In genomic region chr3:120280566-120280965, GRCh38 we compare ENCODE assay signal across 24 cellular contexts. TPM values are rescaled to one million over a fixed set of nuclear protein-coding genes. Genes with fewer than 3 reads are reported as not detected.
"Had no signal": no experiment of that assay in that cellular context is flagged by ENCODE, and none has a peak within 500 bp of the region (broad histone marks: within the 10 kb centered on the region; RNA-seq: fewer than 3 reads in every experiment).

No MANE protein-coding gene starts in this region.

- H3K9me3 Mint-ChIP-seq: activated naive CD4-positive, alpha-beta T cell treated with anti-CD3 and anti-CD28 coated beads for 36 hours; activated naive CD8-positive, alpha-beta T cell treated with anti-CD3 and anti-CD28 coated beads, Interleukin-2, amount 10 ng/mL, durations not matched to agents 7 days and 5 days; stimulated activated memory B cell treated with anti-CD40 and anti-IgM and Interleukin-4, amounts not matched to agents 10 μg/mL and 1 μg/mL and 100 μg/mL, for 72 hours had no signal

- H3K27ac ChIP-seq: colonic mucosa, dorsolateral prefrontal cortex, epithelial cell of prostate, gastroesophageal sphincter, heart left ventricle, lower lobe of right lung, stomach, suprapubic skin, tibial nerve had no signal

- H3K36me3 ChIP-seq: colonic mucosa, gastroesophageal sphincter, heart left ventricle, lower lobe of right lung, stomach, suprapubic skin, tibial nerve had no signal

- ATAC-seq: gastroesophageal sphincter; heart left ventricle; lower lobe of right lung; sciatic nerve; stimulated activated memory B cell treated with anti-CD40 and anti-IgM and Interleukin-4, amounts not matched to agents 10 μg/mL and 1 μg/mL and 100 μg/mL, for 72 hours had no signal

- H3K27ac Mint-ChIP-seq: activated naive CD4-positive, alpha-beta T cell treated with anti-CD3 and anti-CD28 coated beads for 36 hours; activated naive CD8-positive, alpha-beta T cell treated with anti-CD3 and anti-CD28 coated beads, Interleukin-2, amount 10 ng/mL, durations not matched to agents 7 days and 5 days; naive B cell; stimulated activated memory B cell treated with anti-CD40 and anti-IgM and Interleukin-4, amounts not matched to agents 10 μg/mL and 1 μg/mL and 100 μg/mL, for 72 hours had no signal

- H3K4me1 ChIP-seq: colonic mucosa had no signal

- H3K36me3 Mint-ChIP-seq: activated naive CD8-positive, alpha-beta T cell treated with anti-CD3 and anti-CD28 coated beads, Interleukin-2, amount 10 ng/mL, durations not matched to agents 7 days and 5 days; naive B cell; stimulated activated memory B cell treated with anti-CD40 and anti-IgM and Interleukin-4, amounts not matched to agents 10 μg/mL and 1 μg/mL and 100 μg/mL, for 72 hours had no signal

- H3K4me1 Mint-ChIP-seq: activated naive CD8-positive, alpha-beta T cell treated with anti-CD3 and anti-CD28 coated beads, Interleukin-2, amount 10 ng/mL, durations not matched to agents 7 days and 5 days; stimulated activated memory B cell treated with anti-CD40 and anti-IgM and Interleukin-4, amounts not matched to agents 10 μg/mL and 1 μg/mL and 100 μg/mL, for 72 hours had no signal

- H3K9me3 ChIP-seq: colonic mucosa, gastroesophageal sphincter, heart left ventricle, lower lobe of right lung, stomach, suprapubic skin, tibial nerve had no signal

- DNase-seq: activated CD4-positive, alpha-beta T cell treated with anti-CD3 and anti-CD28 coated beads for 4 hours; activated CD4-positive, alpha-beta T cell treated with anti-CD3 and anti-CD28 coated beads, Interleukin-2, amount 50 U/mL, for 48 hours; activated CD4-positive, CD25-positive, alpha-beta regulatory T cell; activated CD8-positive, alpha-beta memory T cell treated with anti-CD3 and anti-CD28 coated beads, Interleukin-2, amount 50 U/mL, for 48 hours; activated effector memory CD4-positive, alpha-beta T cell treated with Interleukin-2 at 50 U/mL for 16 hours; activated naive CD4-positive, alpha-beta T cell treated with anti-CD3 and anti-CD28 coated beads for 36 hours; activated naive CD8-positive, alpha-beta T cell treated with anti-CD3 and anti-CD28 coated beads, Interleukin-2, amount 10 ng/mL, durations not matched to agents 7 days and 5 days; activated T-cell treated with anti-CD3 and anti-CD28 coated beads, Interleukin-2, amount 50 U/mL, for 48 hours; amniotic stem cell; colonic mucosa; dorsolateral prefrontal cortex; heart left ventricle; islet precursor cell; lower lobe of right lung; naive B cell; occipital lobe; small intestine; stomach had no signal

- H3K27me3 ChIP-seq: gastroesophageal sphincter, tibial nerve had no signal

- H3K4me3 Mint-ChIP-seq: activated naive CD4-positive, alpha-beta T cell treated with anti-CD3 and anti-CD28 coated beads for 36 hours; activated naive CD8-positive, alpha-beta T cell treated with anti-CD3 and anti-CD28 coated beads, Interleukin-2, amount 10 ng/mL, durations not matched to agents 7 days and 5 days; naive B cell; stimulated activated memory B cell treated with anti-CD40 and anti-IgM and Interleukin-4, amounts not matched to agents 10 μg/mL and 1 μg/mL and 100 μg/mL, for 72 hours had no signal

- H3K4me3 ChIP-seq: colonic mucosa, dorsolateral prefrontal cortex, gastroesophageal sphincter, heart left ventricle, lower lobe of right lung, stomach, suprapubic skin, tibial nerve had no signal

RNA-seq across cellular contexts. Expression of gene GPR156, which starts 4.5 kb away (rescaled TPM):
- total RNA-seq: activated naive CD4-positive, alpha-beta T cell treated with anti-CD3 and anti-CD28 coated beads for 36 hours; activated naive CD8-positive, alpha-beta T cell treated with anti-CD3 and anti-CD28 coated beads, Interleukin-2, amount 10 ng/mL, durations not matched to agents 7 days and 5 days had no signal
